In the genomic region with DNA sequence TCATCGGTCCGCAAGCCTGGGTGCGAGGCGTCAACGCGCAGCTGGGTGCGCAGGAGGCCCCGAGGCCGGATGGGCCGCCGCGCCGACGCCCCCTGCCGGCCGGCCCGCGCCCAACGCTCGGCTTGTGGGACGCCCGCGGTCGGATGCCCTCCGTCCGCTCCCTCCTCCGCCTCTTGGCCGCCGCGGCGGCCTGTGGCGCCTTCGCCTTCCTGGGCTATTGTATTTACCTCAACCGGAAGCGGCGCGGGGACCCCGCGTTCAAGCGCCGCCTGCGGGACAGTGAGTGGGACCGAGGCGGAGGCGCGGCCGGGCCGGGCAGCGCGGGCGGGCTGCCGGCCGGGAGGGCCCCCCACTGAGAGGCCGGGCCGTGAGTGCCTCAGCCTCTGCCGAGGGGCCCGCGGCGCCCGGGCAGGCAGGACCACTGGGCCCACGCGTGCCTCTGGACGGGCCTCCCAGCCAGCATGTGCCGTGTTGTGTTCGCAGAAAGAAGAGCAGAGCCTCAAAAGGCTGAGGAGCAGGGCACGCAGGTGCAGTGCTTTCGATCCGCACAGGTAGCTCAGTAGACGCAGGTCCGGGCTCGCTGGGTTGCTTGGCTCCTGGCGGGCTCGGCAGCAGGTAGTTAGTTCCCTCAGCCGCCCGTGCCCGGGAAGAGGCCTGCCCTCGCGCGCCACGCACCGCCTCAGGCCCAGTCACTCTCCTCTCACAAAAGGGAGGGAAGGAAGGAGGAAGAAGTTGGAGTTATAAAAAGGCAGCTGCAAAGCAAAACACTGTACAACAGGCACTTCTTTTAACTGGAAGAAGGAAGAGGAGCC, we compare ENCODE assay signal across 1 cellular context.
TF ChIP-seq lines count a peak whose summit lies in the region.

A gene (plus strand): TSS at position 116 of the 812 bp plus-strand sequence. CDS start 28 bp downstream, at position 144.

TF ChIP-seq in WTC11, 78 proteins besides CTCF, POLR2A, EP300 and RAD21 (continued from another document):
- TF ChIP-seq, protein P1, sequence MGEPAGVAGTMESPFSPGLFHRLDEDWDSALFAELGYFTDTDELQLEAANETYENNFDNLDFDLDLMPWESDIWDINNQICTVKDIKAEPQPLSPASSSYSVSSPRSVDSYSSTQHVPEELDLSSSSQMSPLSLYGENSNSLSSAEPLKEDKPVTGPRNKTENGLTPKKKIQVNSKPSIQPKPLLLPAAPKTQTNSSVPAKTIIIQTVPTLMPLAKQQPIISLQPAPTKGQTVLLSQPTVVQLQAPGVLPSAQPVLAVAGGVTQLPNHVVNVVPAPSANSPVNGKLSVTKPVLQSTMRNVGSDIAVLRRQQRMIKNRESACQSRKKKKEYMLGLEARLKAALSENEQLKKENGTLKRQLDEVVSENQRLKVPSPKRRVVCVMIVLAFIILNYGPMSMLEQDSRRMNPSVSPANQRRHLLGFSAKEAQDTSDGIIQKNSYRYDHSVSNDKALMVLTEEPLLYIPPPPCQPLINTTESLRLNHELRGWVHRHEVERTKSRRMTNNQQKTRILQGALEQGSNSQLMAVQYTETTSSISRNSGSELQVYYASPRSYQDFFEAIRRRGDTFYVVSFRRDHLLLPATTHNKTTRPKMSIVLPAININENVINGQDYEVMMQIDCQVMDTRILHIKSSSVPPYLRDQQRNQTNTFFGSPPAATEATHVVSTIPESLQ (CRISPR knock-in tag; IDR thresholded peaks at IDR 0.05): no peak
- TF ChIP-seq, protein P2, sequence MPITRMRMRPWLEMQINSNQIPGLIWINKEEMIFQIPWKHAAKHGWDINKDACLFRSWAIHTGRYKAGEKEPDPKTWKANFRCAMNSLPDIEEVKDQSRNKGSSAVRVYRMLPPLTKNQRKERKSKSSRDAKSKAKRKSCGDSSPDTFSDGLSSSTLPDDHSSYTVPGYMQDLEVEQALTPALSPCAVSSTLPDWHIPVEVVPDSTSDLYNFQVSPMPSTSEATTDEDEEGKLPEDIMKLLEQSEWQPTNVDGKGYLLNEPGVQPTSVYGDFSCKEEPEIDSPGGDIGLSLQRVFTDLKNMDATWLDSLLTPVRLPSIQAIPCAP (CRISPR knock-in tag; IDR thresholded peaks at IDR 0.05): 0 out of 2 replicates have a peak, but pooled peaks have one; percentile 15
- TF ChIP-seq, protein P3, sequence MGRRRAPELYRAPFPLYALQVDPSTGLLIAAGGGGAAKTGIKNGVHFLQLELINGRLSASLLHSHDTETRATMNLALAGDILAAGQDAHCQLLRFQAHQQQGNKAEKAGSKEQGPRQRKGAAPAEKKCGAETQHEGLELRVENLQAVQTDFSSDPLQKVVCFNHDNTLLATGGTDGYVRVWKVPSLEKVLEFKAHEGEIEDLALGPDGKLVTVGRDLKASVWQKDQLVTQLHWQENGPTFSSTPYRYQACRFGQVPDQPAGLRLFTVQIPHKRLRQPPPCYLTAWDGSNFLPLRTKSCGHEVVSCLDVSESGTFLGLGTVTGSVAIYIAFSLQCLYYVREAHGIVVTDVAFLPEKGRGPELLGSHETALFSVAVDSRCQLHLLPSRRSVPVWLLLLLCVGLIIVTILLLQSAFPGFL (CRISPR knock-in tag; IDR thresholded peaks at IDR 0.05; ENCODE audit: borderline replicate concordance): no peak
- TF ChIP-seq, protein P4, sequence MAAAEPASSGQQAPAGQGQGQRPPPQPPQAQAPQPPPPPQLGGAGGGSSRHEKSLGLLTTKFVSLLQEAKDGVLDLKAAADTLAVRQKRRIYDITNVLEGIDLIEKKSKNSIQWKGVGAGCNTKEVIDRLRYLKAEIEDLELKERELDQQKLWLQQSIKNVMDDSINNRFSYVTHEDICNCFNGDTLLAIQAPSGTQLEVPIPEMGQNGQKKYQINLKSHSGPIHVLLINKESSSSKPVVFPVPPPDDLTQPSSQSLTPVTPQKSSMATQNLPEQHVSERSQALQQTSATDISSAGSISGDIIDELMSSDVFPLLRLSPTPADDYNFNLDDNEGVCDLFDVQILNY (CRISPR knock-in tag; IDR thresholded peaks at IDR 0.05): peak; percentile 76; the same call in 1 of the 2 replicates
- no peak for TF ChIP-seq RORB (CRISPR knock-in tag; IDR thresholded peaks at IDR 0.05)
- TF ChIP-seq, protein P5, sequence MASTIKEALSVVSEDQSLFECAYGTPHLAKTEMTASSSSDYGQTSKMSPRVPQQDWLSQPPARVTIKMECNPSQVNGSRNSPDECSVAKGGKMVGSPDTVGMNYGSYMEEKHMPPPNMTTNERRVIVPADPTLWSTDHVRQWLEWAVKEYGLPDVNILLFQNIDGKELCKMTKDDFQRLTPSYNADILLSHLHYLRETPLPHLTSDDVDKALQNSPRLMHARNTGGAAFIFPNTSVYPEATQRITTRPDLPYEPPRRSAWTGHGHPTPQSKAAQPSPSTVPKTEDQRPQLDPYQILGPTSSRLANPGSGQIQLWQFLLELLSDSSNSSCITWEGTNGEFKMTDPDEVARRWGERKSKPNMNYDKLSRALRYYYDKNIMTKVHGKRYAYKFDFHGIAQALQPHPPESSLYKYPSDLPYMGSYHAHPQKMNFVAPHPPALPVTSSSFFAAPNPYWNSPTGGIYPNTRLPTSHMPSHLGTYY (CRISPR knock-in tag; IDR thresholded peaks at IDR 0.05): no peak
- 0 out of 2 replicates have a peak, but pooled peaks have one; percentile 70 for TF ChIP-seq ZNF232 (CRISPR knock-in tag; IDR thresholded peaks at IDR 0.05)
- TF ChIP-seq, protein P6, sequence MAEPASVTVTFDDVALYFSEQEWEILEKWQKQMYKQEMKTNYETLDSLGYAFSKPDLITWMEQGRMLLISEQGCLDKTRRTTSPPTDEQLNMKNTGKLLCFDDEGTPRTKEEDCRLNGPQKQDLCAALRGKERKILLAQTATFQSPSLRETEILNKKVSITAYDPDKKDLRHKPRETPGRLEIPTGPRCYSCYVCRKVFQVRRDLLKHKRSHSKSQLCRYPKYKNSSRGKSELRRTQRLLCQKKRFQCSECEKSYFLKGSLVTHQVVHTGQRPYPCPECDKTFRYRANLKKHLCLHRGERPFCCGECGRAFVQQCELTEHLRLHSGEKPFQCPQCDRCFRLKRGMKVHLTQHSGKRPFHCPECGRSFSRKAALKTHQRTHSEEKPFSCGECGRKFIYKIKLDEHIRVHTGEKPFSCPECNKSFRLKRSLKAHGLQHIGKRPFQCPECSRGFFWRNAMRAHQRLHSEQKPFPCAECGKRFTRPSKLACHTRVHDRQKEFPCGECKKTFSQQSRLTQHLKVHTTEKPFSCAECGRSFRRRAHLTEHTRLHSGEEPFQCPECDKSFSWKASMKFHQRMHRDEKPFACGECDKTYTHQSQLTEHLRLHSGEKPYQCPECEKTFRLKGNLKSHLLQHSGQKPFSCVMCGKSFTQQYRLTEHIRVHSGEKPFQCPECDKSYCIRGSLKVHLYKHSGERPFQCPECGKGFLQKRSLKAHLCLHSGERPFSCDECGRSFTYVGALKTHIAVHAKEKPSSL (CRISPR knock-in tag; conservative IDR thresholded peaks at IDR 0.05): no peak
- TF ChIP-seq CREB1 (CRISPR knock-in tag; IDR thresholded peaks at IDR 0.05): no peak
- TF ChIP-seq, protein P7, sequence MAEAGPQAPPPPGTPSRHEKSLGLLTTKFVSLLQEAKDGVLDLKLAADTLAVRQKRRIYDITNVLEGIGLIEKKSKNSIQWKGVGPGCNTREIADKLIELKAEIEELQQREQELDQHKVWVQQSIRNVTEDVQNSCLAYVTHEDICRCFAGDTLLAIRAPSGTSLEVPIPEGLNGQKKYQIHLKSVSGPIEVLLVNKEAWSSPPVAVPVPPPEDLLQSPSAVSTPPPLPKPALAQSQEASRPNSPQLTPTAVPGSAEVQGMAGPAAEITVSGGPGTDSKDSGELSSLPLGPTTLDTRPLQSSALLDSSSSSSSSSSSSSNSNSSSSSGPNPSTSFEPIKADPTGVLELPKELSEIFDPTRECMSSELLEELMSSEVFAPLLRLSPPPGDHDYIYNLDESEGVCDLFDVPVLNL (CRISPR knock-in tag; IDR thresholded peaks at IDR 0.05; ENCODE audit: borderline replicate concordance, low read depth): no peak
- 0 out of 2 replicates have a peak, but pooled peaks have one; percentile 41 for TF ChIP-seq KAT7 (CRISPR knock-in tag; IDR thresholded peaks at IDR 0.05; ENCODE audit: borderline replicate concordance)
- TF ChIP-seq, protein P8, sequence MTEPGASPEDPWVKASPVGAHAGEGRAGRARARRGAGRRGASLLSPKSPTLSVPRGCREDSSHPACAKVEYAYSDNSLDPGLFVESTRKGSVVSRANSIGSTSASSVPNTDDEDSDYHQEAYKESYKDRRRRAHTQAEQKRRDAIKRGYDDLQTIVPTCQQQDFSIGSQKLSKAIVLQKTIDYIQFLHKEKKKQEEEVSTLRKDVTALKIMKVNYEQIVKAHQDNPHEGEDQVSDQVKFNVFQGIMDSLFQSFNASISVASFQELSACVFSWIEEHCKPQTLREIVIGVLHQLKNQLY (CRISPR knock-in tag; IDR thresholded peaks at IDR 0.05): no peak
- no peak; the same call in 1 of the 2 replicates for TF ChIP-seq ZNF138 (CRISPR knock-in tag; conservative IDR thresholded peaks at IDR 0.05)
- TF ChIP-seq, protein P9, sequence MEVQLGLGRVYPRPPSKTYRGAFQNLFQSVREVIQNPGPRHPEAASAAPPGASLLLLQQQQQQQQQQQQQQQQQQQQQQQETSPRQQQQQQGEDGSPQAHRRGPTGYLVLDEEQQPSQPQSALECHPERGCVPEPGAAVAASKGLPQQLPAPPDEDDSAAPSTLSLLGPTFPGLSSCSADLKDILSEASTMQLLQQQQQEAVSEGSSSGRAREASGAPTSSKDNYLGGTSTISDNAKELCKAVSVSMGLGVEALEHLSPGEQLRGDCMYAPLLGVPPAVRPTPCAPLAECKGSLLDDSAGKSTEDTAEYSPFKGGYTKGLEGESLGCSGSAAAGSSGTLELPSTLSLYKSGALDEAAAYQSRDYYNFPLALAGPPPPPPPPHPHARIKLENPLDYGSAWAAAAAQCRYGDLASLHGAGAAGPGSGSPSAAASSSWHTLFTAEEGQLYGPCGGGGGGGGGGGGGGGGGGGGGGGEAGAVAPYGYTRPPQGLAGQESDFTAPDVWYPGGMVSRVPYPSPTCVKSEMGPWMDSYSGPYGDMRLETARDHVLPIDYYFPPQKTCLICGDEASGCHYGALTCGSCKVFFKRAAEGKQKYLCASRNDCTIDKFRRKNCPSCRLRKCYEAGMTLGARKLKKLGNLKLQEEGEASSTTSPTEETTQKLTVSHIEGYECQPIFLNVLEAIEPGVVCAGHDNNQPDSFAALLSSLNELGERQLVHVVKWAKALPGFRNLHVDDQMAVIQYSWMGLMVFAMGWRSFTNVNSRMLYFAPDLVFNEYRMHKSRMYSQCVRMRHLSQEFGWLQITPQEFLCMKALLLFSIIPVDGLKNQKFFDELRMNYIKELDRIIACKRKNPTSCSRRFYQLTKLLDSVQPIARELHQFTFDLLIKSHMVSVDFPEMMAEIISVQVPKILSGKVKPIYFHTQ (CRISPR knock-in tag; IDR thresholded peaks at IDR 0.05): no peak
- peak; percentile 63 for TF ChIP-seq ZNF423 (CRISPR knock-in tag; IDR thresholded peaks at IDR 0.05)
- peak; percentile 81; the same call in 1 of the 2 replicates for TF ChIP-seq ESRRA (CRISPR knock-in tag; IDR thresholded peaks at IDR 0.05; ENCODE audit: borderline replicate concordance)
- TF ChIP-seq, protein P10, sequence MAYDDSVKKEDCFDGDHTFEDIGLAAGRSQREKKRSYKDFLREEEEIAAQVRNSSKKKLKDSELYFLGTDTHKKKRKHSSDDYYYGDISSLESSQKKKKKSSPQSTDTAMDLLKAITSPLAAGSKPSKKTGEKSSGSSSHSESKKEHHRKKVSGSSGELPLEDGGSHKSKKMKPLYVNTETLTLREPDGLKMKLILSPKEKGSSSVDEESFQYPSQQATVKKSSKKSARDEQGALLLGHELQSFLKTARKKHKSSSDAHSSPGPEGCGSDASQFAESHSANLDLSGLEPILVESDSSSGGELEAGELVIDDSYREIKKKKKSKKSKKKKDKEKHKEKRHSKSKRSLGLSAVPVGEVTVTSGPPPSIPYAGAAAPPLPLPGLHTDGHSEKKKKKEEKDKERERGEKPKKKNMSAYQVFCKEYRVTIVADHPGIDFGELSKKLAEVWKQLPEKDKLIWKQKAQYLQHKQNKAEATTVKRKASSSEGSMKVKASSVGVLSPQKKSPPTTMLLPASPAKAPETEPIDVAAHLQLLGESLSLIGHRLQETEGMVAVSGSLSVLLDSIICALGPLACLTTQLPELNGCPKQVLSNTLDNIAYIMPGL (CRISPR knock-in tag; IDR thresholded peaks at IDR 0.05): peak; percentile 96
- peak; percentile 62 for TF ChIP-seq FOXK1 (CRISPR knock-in tag; IDR thresholded peaks at IDR 0.05)
- no peak for TF ChIP-seq CBFB (CRISPR knock-in tag; IDR thresholded peaks at IDR 0.05; ENCODE audit: low read depth)
- TF ChIP-seq, protein P11, sequence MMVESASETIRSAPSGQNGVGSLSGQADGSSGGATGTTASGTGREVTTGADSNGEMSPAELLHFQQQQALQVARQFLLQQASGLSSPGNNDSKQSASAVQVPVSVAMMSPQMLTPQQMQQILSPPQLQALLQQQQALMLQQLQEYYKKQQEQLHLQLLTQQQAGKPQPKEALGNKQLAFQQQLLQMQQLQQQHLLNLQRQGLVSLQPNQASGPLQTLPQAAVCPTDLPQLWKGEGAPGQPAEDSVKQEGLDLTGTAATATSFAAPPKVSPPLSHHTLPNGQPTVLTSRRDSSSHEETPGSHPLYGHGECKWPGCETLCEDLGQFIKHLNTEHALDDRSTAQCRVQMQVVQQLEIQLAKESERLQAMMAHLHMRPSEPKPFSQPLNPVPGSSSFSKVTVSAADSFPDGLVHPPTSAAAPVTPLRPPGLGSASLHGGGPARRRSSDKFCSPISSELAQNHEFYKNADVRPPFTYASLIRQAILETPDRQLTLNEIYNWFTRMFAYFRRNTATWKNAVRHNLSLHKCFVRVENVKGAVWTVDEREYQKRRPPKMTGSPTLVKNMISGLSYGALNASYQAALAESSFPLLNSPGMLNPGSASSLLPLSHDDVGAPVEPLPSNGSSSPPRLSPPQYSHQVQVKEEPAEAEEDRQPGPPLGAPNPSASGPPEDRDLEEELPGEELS (CRISPR knock-in tag; IDR thresholded peaks at IDR 0.05): peak; percentile 50; the same call in 1 of the 2 replicates
- no peak for TF ChIP-seq TEAD4 (CRISPR knock-in tag; IDR thresholded peaks at IDR 0.05)
- TF ChIP-seq TEAD1 (CRISPR knock-in tag; IDR thresholded peaks at IDR 0.05): 0 out of 2 replicates have a peak, but pooled peaks have one; percentile 63
- peak; percentile 72; the same call in 1 of the 2 replicates for TF ChIP-seq ZNF219 (CRISPR knock-in tag; IDR thresholded peaks at IDR 0.05; ENCODE audit: borderline replicate concordance)
- no peak for TF ChIP-seq NR1H2 (CRISPR knock-in tag; IDR thresholded peaks at IDR 0.05)
